Comparison of ENCODE assay signal across 1 cellular context in genomic region chr13:48201044-48201443, GRCh38.
A peak's percentile ranks its signal among the peaks of the same experiment; 100 is the strongest.
TF ChIP-seq lines count a peak whose summit lies in the region.

No MANE protein-coding gene starts in this region.

TF ChIP-seq in HepG2, 621 proteins besides CTCF, POLR2A, EP300 and RAD21 (continued from another document and continues in another):
- 0 out of 2 replicates have a peak, but pooled peaks have one; percentile 17 for TF ChIP-seq UBTF (CRISPR knock-in tag; IDR thresholded peaks at IDR 0.05)
- TF ChIP-seq ZNF788 (CRISPR knock-in tag; IDR thresholded peaks at IDR 0.05; ENCODE audit: borderline replicate concordance): peak; percentile 91; the same call in 1 of the 2 replicates
- 0 out of 2 replicates have a peak, but pooled peaks have one; percentile 76 for TF ChIP-seq ZNF567 (CRISPR knock-in tag; IDR thresholded peaks at IDR 0.05; ENCODE audit: borderline replicate concordance)
- peak; percentile 66 for TF ChIP-seq ARNTL (CRISPR knock-in tag; IDR thresholded peaks at IDR 0.05)
- no peak for TF ChIP-seq HHEX (CRISPR knock-in tag; IDR thresholded peaks at IDR 0.05)
- peak; percentile 86 for TF ChIP-seq TARDBP (CRISPR knock-in tag; IDR thresholded peaks at IDR 0.05)
- TF ChIP-seq MTA1 (CRISPR knock-in tag; IDR thresholded peaks at IDR 0.05; ENCODE audit: borderline replicate concordance): peak; percentile 92
- TF ChIP-seq ZNF550 (CRISPR knock-in tag; IDR thresholded peaks at IDR 0.05; ENCODE audit: borderline replicate concordance): 0 out of 2 replicates have a peak, but pooled peaks have one; percentile 12
- peak; percentile 99 for TF ChIP-seq ZSCAN29 (CRISPR knock-in tag; conservative IDR thresholded peaks at IDR 0.05)
- TF ChIP-seq FOXP1 (IDR thresholded peaks at IDR 0.05): no peak
- TF ChIP-seq FOXP1 (CRISPR knock-in tag; IDR thresholded peaks at IDR 0.05): peak; percentile 63; the same call in 1 of the 2 replicates
- TF ChIP-seq GABPB1 (CRISPR knock-in tag; IDR thresholded peaks at IDR 0.05): 0 out of 2 replicates have a peak, but pooled peaks have one; percentile 19
- TF ChIP-seq ZFX (CRISPR knock-in tag; IDR thresholded peaks at IDR 0.05; ENCODE audit: low read depth): peak; percentile 37; the same call in 1 of the 2 replicates
- peak; percentile 87 for TF ChIP-seq GATAD2A (CRISPR knock-in tag; IDR thresholded peaks at IDR 0.05)
- peak; percentile 71 for TF ChIP-seq RXRB (CRISPR knock-in tag; IDR thresholded peaks at IDR 0.05; ENCODE audit: borderline replicate concordance)
- no peak for TF ChIP-seq ARID2 (CRISPR knock-in tag; IDR thresholded peaks at IDR 0.05; ENCODE audit: borderline replicate concordance)
- TF ChIP-seq KLF12 (CRISPR knock-in tag; IDR thresholded peaks at IDR 0.05; ENCODE audit: borderline replicate concordance): no peak
- TF ChIP-seq CEBPG (CRISPR knock-in tag; IDR thresholded peaks at IDR 0.05): 0 out of 2 replicates have a peak, but pooled peaks have one; percentile 13
- TF ChIP-seq HDAC1 (CRISPR knock-in tag; IDR thresholded peaks at IDR 0.05): peak; percentile 81
- TF ChIP-seq ZNF790 (CRISPR knock-in tag; IDR thresholded peaks at IDR 0.05; ENCODE audit: borderline replicate concordance): peak; percentile 61; the same call in 1 of the 2 replicates
- no peak for TF ChIP-seq KDM1A (CRISPR knock-in tag; IDR thresholded peaks at IDR 0.05)
- peak; percentile 85 for TF ChIP-seq HNF4G (IDR thresholded peaks at IDR 0.05; ENCODE audit: borderline replicate concordance, low read depth, low read length)
- TF ChIP-seq HNF4G (CRISPR knock-in tag; IDR thresholded peaks at IDR 0.05; ENCODE audit: borderline replicate concordance, low read depth): peak; percentile 80; the same call in 1 of the 2 replicates
- TF ChIP-seq PHF8 (CRISPR knock-in tag; IDR thresholded peaks at IDR 0.05): peak; percentile 18; the same call in 1 of the 2 replicates
- TF ChIP-seq ZNF263 (CRISPR knock-in tag; IDR thresholded peaks at IDR 0.05): 0 out of 2 replicates have a peak, but pooled peaks have one; percentile 21
- TF ChIP-seq ZNF580 (CRISPR knock-in tag; IDR thresholded peaks at IDR 0.05; ENCODE audit: borderline replicate concordance, low read depth): peak; percentile 66; the same call in 1 of the 2 replicates
- peak; percentile 69 for TF ChIP-seq HMG20A (CRISPR knock-in tag; IDR thresholded peaks at IDR 0.05; ENCODE audit: borderline replicate concordance)
- 0 out of 2 replicates have a peak, but pooled peaks have one; percentile 41 for TF ChIP-seq STAT6 (CRISPR knock-in tag; IDR thresholded peaks at IDR 0.05; ENCODE audit: borderline replicate concordance)
- TF ChIP-seq FOXO1 (CRISPR knock-in tag; IDR thresholded peaks at IDR 0.05): peak; percentile 73
- peak; percentile 77; the same call in 1 of the 2 replicates for TF ChIP-seq HNRNPL (IDR thresholded peaks at IDR 0.05; ENCODE audit: low read depth, low read length)
- TF ChIP-seq ZSCAN5A (CRISPR knock-in tag; IDR thresholded peaks at IDR 0.05; ENCODE audit: borderline replicate concordance): peak; percentile 91; the same call in 1 of the 2 replicates
- peak; percentile 97 for TF ChIP-seq PAXIP1 (CRISPR knock-in tag; conservative IDR thresholded peaks at IDR 0.05)
- TF ChIP-seq MEIS2 (CRISPR knock-in tag; IDR thresholded peaks at IDR 0.05): 0 out of 2 replicates have a peak, but pooled peaks have one; percentile 45
- TF ChIP-seq ZNF543 (CRISPR knock-in tag; IDR thresholded peaks at IDR 0.05): 0 out of 2 replicates have a peak, but pooled peaks have one; percentile 40
- peak; percentile 59; the same call in 1 of the 2 replicates for TF ChIP-seq ZNF441 (CRISPR knock-in tag; IDR thresholded peaks at IDR 0.05; ENCODE audit: borderline replicate concordance)
- peak; percentile 40; the same call in 1 of the 2 replicates for TF ChIP-seq ZNF230 (CRISPR knock-in tag; IDR thresholded peaks at IDR 0.05)
- TF ChIP-seq ZNF160 (CRISPR knock-in tag; IDR thresholded peaks at IDR 0.05): no peak
- 0 out of 2 replicates have a peak, but pooled peaks have one; percentile 42 for TF ChIP-seq ZNF563 (CRISPR knock-in tag; IDR thresholded peaks at IDR 0.05)
- no peak for TF ChIP-seq ATRX (CRISPR knock-in tag; IDR thresholded peaks at IDR 0.05; ENCODE audit: borderline replicate concordance)
- TF ChIP-seq ZNF704 (CRISPR knock-in tag; IDR thresholded peaks at IDR 0.05; ENCODE audit: borderline replicate concordance): 0 out of 2 replicates have a peak, but pooled peaks have one; percentile 52
- TF ChIP-seq ZMAT3 (CRISPR knock-in tag; conservative IDR thresholded peaks at IDR 0.05): 0 out of 2 replicates have a peak, but pooled peaks have one; percentile 30
- TF ChIP-seq ZBTB20 (CRISPR knock-in tag; IDR thresholded peaks at IDR 0.05; ENCODE audit: borderline replicate concordance, low read depth): peak; percentile 34; the same call in 1 of the 2 replicates
- peak; percentile 79; the same call in 1 of the 2 replicates for TF ChIP-seq ZNF614 (CRISPR knock-in tag; IDR thresholded peaks at IDR 0.05; ENCODE audit: borderline replicate concordance)
- no peak for TF ChIP-seq RBM39 (IDR thresholded peaks at IDR 0.05; ENCODE audit: low read depth, low read length, poor library complexity, severe bottlenecking)
- TF ChIP-seq ZNF503 (CRISPR knock-in tag; IDR thresholded peaks at IDR 0.05): 0 out of 2 replicates have a peak, but pooled peaks have one; percentile 27
- peak; percentile 18; the same call in 1 of the 2 replicates for TF ChIP-seq MYPOP (CRISPR knock-in tag; IDR thresholded peaks at IDR 0.05)
- TF ChIP-seq ZBTB26 (CRISPR knock-in tag; IDR thresholded peaks at IDR 0.05; ENCODE audit: borderline replicate concordance): no peak
- TF ChIP-seq ZFP90 (CRISPR knock-in tag; IDR thresholded peaks at IDR 0.05; ENCODE audit: borderline replicate concordance): peak; percentile 80; the same call in 1 of the 2 replicates
